Comparison of ENCODE assay signal across 8 cellular contexts in genomic region chr5:44952376-44952775, GRCh38.
A peak's percentile ranks its signal among the peaks of the same experiment; 100 is the strongest.
DNase-seq lines count a peak whose midpoint lies in the region; ATAC-seq and TF ChIP-seq lines count a peak whose summit lies in the region.

No MANE protein-coding gene starts in this region.

- H3K9ac ChIP-seq in endodermal cell (ENCODE audit: extremely low read depth, low read length, poor library complexity, severe bottlenecking): no peak overlapping the region

- no peaks in the 10 kb centered on the region for H3K27me3 ChIP-seq in endodermal cell (ENCODE audit: control insufficient read depth, insufficient read depth, low read length, poor library complexity, severe bottlenecking)

- no peaks in the 10 kb centered on the region for H3K9me3 Mint-ChIP-seq in endodermal cell
- no peaks in the 10 kb centered on the region for H3K9me3 Mint-ChIP-seq in activated CD4-positive, alpha-beta memory T cell treated with anti-CD3 and anti-CD28 coated beads, Interleukin-2, amount 10 ng/mL, durations not matched to agents 7 days and 5 days

- H3K27me3 Mint-ChIP-seq in endodermal cell (ENCODE audit: insufficient read depth): no peaks in the 10 kb centered on the region
- no peaks in the 10 kb centered on the region for H3K27me3 Mint-ChIP-seq in activated CD4-positive, alpha-beta memory T cell treated with anti-CD3 and anti-CD28 coated beads, Interleukin-2, amount 10 ng/mL, durations not matched to agents 7 days and 5 days

- intact Hi-C loops in sciatic nerve (cut with DNase I): no loop called here

- H3K36me3 ChIP-seq in endodermal cell (ENCODE audit: control insufficient read depth, insufficient read depth, low read length): no peaks in the 10 kb centered on the region

- no peaks in the 10 kb centered on the region for H3K4me1 Mint-ChIP-seq in endodermal cell
- H3K4me1 Mint-ChIP-seq in activated CD4-positive, alpha-beta memory T cell treated with anti-CD3 and anti-CD28 coated beads, Interleukin-2, amount 10 ng/mL, durations not matched to agents 7 days and 5 days: no peaks in the 10 kb centered on the region

- WGBS in endodermal cell (ENCODE audit: insufficient coverage in 1 of 2, insufficient read length in 1 of 2), 2 experiments: 56% methylated on average over 1 of the region's 1 CpG; no CpG with 5 or more reads in 1 of the 2 experiments

- H3K4me3 Mint-ChIP-seq in endodermal cell: no peak overlapping the region
- no peak overlapping the region for H3K4me3 Mint-ChIP-seq in activated CD4-positive, alpha-beta memory T cell treated with anti-CD3 and anti-CD28 coated beads, Interleukin-2, amount 10 ng/mL, durations not matched to agents 7 days and 5 days

- H3K4me1 ChIP-seq in endodermal cell (ENCODE audit: control insufficient read depth, insufficient read depth, low read length): no peaks in the 10 kb centered on the region

- no peak overlapping the region for H3K4me3 ChIP-seq in endodermal cell (ENCODE audit: low read length)

- peak; percentile 92 for TF ChIP-seq CTCF in endodermal cell (conservative IDR thresholded peaks at IDR 0.05)

- ATAC-seq in GM19467 (IDR thresholded peaks at IDR 0.05; ENCODE audit: unreplicated experiment) (peak; percentile 91), HG03439 (IDR thresholded peaks at IDR 0.05; ENCODE audit: unreplicated experiment) (peak; percentile 73), sciatic nerve (no peak)

- POLR2A ChIA-PET in activated CD4-positive, alpha-beta memory T cell treated with anti-CD3 and anti-CD28 coated beads, Interleukin-2, amount 10 ng/mL, durations not matched to agents 7 days and 5 days (lab: Charles Lee): no interaction called here

- no peak overlapping the region for H3K27ac ChIP-seq in endodermal cell (ENCODE audit: low read depth, low read length)

- H3K36me3 Mint-ChIP-seq in endodermal cell (ENCODE audit: low read depth): no peaks in the 10 kb centered on the region
- H3K36me3 Mint-ChIP-seq in activated CD4-positive, alpha-beta memory T cell treated with anti-CD3 and anti-CD28 coated beads, Interleukin-2, amount 10 ng/mL, durations not matched to agents 7 days and 5 days (ENCODE audit: low read depth): no peaks in the 10 kb centered on the region

- CTCF ChIA-PET in activated CD4-positive, alpha-beta memory T cell treated with anti-CD3 and anti-CD28 coated beads, Interleukin-2, amount 10 ng/mL, durations not matched to agents 7 days and 5 days (lab: Charles Lee): interaction anchor here (1.3 to 1.6 kb wide), 2 partner anchors 10 to 13 kb away, joined by 3 to 4 read pairs; no protein-coding TSS in a partner anchor

- no peaks in the 10 kb centered on the region for H3K9me3 ChIP-seq in endodermal cell (ENCODE audit: control insufficient read depth, low read length)

- H3K27ac Mint-ChIP-seq in endodermal cell: no peak overlapping the region
- no peak overlapping the region for H3K27ac Mint-ChIP-seq in activated CD4-positive, alpha-beta memory T cell treated with anti-CD3 and anti-CD28 coated beads, Interleukin-2, amount 10 ng/mL, durations not matched to agents 7 days and 5 days

- DNase-seq in EH (ENCODE audit: low read depth): peak; percentile 8
- DNase-seq in NOMO-1 (lab: John Stamatoyannopoulos, UW; ENCODE audit: unreplicated experiment in 2 of 2): peak; percentile 17 to 74
- peak; percentile 56 for DNase-seq in endodermal cell
- peak; percentile 51 for DNase-seq in renal cortical epithelial cell (ENCODE audit: low read depth)
- DNase-seq in activated CD4-positive, alpha-beta memory T cell treated with anti-CD3 and anti-CD28 coated beads, Interleukin-2, amount 10 ng/mL, durations not matched to agents 7 days and 5 days: no peak
- DNase-seq in sciatic nerve (ENCODE audit: low spot score): no peak

Comparison
In these comparisons a context has a peak if more than half of its experiments do, and no peak if none do; other contexts are left out.
1. DNase-seq: peak in EH (single experiment), NOMO-1 (2 of 2), endodermal cell (single experiment) and renal cortical epithelial cell (single experiment); none in activated CD4-positive, alpha-beta memory T cell treated with anti-CD3 and anti-CD28 coated beads, Interleukin-2, amount 10 ng/mL, durations not matched to agents 7 days and 5 days (single experiment) and sciatic nerve (single experiment).